9 cellular contexts compared by ENCODE assay signal in genomic region chr12:9673404-9674225, GRCh38. TPM values are rescaled to one million over a fixed set of nuclear protein-coding genes. Genes with fewer than 3 reads are reported as not detected.
A peak's percentile ranks its signal among the peaks of the same experiment; 100 is the strongest.
DNase-seq lines count a peak whose midpoint lies in the region; ATAC-seq and TF ChIP-seq lines count a peak whose summit lies in the region.
"Had no signal": no experiment of that assay in that cellular context is flagged by ENCODE, and none has a peak within 500 bp of the region (broad histone marks: within the 10 kb centered on the region; RNA-seq: fewer than 3 reads in every experiment).

No MANE protein-coding gene starts in this region.

- no peaks in the 10 kb centered on the region for H3K36me3 ChIP-seq in cardiac muscle cell

- no peaks in the 10 kb centered on the region for H3K9me3 ChIP-seq in cardiac muscle cell (ENCODE audit: low read depth)

- H3K27me3 ChIP-seq in cardiac muscle cell = no peaks in the 10 kb centered on the region

- H3K4me3 ChIP-seq in cardiac muscle cell = no peak overlapping the region

- H3K4me1 ChIP-seq in cardiac muscle cell (ENCODE audit: low read depth) = no peaks in the 10 kb centered on the region

- ATAC-seq in GM21786 (IDR thresholded peaks at IDR 0.05; ENCODE audit: unreplicated experiment) (peak; percentile 43), GM21367 (IDR thresholded peaks at IDR 0.05; ENCODE audit: unreplicated experiment) (no peak)

- TF ChIP-seq CTCF in cardiac muscle cell (IDR thresholded peaks at IDR 0.05; ENCODE audit: low read depth, low read length) = no peak

- DNase-seq in COLO829 (ENCODE audit: low spot score) = peak; percentile 57
- peak; percentile 8 for DNase-seq in MV-4-11 (lab: John Stamatoyannopoulos, UW)
- peak; percentile 85 to 86 for DNase-seq in activated T-cell treated with anti-CD3 and anti-CD28 coated beads, Interleukin-2, amount 50 U/mL, for 48 hours
- peak; percentile 27 to 95 for DNase-seq in cardiac muscle cell (ENCODE audit: low read depth in 1 of 2, low spot score in 1 of 2)
- peak; percentile 87 for DNase-seq in smooth muscle cell of the brain vasculature (ENCODE audit: low read depth, low spot score)
- DNase-seq in ecto neural progenitor cell (ENCODE audit: low spot score) = no peak

- peak overlapping the region; percentile 60 for H3K27ac ChIP-seq in cardiac muscle cell

RNA-seq across cellular contexts. Expression of gene CLEC2D, which starts 4.1 kb away (rescaled TPM):
- total RNA-seq in cardiac muscle cell = 4.5 and 20.2 TPM in 2 replicates
- polyA plus RNA-seq in cardiac muscle cell = 7.8 and 20.3 TPM in 2 replicates

RNA-seq across cellular contexts. Expression of gene CLECL1, which starts 59.3 kb away (rescaled TPM):
- total RNA-seq in cardiac muscle cell = not detected in 2 replicates
- 0.27 TPM in 1 of 2 replicates, not detected in the other for polyA plus RNA-seq in cardiac muscle cell
- total RNA-seq: NCI-H460 had no signal
